16 cellular contexts compared by ENCODE assay signal in the genomic region with DNA sequence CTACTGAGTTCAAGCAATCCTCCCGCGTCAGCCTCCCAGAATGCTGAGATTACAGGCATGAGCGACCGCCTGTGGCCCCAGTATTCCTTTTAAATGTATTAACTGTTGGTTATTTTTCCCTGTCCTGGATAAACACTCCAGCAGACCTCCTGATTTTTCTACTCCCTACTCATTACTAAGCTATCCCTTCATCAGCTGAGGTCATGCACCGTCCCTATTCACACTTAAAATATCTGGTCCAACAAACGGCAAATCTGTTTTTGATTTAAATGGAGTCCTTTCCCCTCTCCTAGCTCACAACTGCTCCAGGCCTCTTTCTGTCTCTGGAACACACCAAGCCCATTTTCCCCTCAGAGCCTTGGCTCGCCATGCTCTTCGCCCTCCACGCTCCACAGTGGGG.
A peak's percentile ranks its signal among the peaks of the same experiment; 100 is the strongest.
DNase-seq lines count a peak whose midpoint lies in the region; ATAC-seq, FAIRE-seq and TF ChIP-seq lines count a peak whose summit lies in the region.
"Had no signal": no experiment of that assay in that cellular context is flagged by ENCODE, and none has a peak within 500 bp of the region (broad histone marks: within the 10 kb centered on the region; RNA-seq: fewer than 3 reads in every experiment).

No MANE protein-coding gene starts in this region.

- TF ChIP-seq CTCF in foreskin fibroblast (IDR thresholded peaks at IDR 0.05; ENCODE audit: low read depth, low read length) (no peak), GM10248 (IDR thresholded peaks at IDR 0.05; ENCODE audit: control extremely low read depth, extremely low read depth, low read depth, missing control alignments) (no peak), RWPE1 (conservative IDR thresholded peaks at IDR 0.05; ENCODE audit: low read depth) (no peak)

- peak; percentile 12 for FAIRE-seq in endometrium (lab: Jason Lieb, UNC)
- FAIRE-seq: G401.6, GM12892 had no signal

- no peak overlapping the region for H3K27ac ChIP-seq in RWPE1
- H3K27ac ChIP-seq: BLaER1 treated with 17β-estradiol and CSF1 and Interleukin-3, amounts not matched to agents 10 nM and 100 nM; KMS-11 had no signal

- ATAC-seq in HG03571 (IDR thresholded peaks at IDR 0.05; ENCODE audit: unreplicated experiment): no peak

- POLR2A ChIA-PET in GM10248 (lab: Yijun Ruan, JAX): no interaction called here
- POLR2A ChIA-PET in RWPE1 (lab: Yijun Ruan, JAX; ENCODE audit: low non-redundant PET): no interaction called here

- H3K4me3 ChIP-seq in foreskin fibroblast (ENCODE audit: low read depth in 1 of 2, low read length in 2 of 2): no peak overlapping the region
- H3K4me3 ChIP-seq: BLaER1 treated with 17β-estradiol and CSF1 and Interleukin-3, amounts not matched to agents 10 nM and 100 nM had no signal

- CTCF ChIA-PET in GM10248 (lab: Yijun Ruan, JAX) (interaction anchor here (0.8 to 1.4 kb wide), 3 partner anchors 9 to 21 kb away, joined by 3 read pairs; no protein-coding TSS in a partner anchor), RWPE1 (lab: Yijun Ruan, JAX) (no interaction called here)

- peak; percentile 23 for DNase-seq in AG20443 (ENCODE audit: low spot score)
- DNase-seq in foreskin fibroblast: peak; percentile 54 to 79
- DNase-seq in GM10248 (ENCODE audit: extremely low spot score): no peak
- DNase-seq in RWPE1 (ENCODE audit: low spot score): no peak
- DNase-seq in AML-193 (lab: John Stamatoyannopoulos, UW): no peak
- DNase-seq: CD4-positive, alpha-beta T cell; DMS79; EL; GOT3; H9 had no signal

Comparison
In these comparisons a context has a peak if more than half of its experiments do, and no peak if none do; other contexts are left out.
1. DNase-seq: peak in AG20443 (single experiment) and foreskin fibroblast (2 of 2); none in GM10248 (single experiment), RWPE1 (single experiment) and AML-193 (0 of 2).